8 cellular contexts compared by ENCODE assay signal in genomic region chr1:103525607-103526507, GRCh38. TPM values are rescaled to one million over a fixed set of nuclear protein-coding genes. Genes with fewer than 3 reads are reported as not detected.
DNase-seq lines count a peak whose midpoint lies in the region; ATAC-seq and TF ChIP-seq lines count a peak whose summit lies in the region.

A gene with protein sequence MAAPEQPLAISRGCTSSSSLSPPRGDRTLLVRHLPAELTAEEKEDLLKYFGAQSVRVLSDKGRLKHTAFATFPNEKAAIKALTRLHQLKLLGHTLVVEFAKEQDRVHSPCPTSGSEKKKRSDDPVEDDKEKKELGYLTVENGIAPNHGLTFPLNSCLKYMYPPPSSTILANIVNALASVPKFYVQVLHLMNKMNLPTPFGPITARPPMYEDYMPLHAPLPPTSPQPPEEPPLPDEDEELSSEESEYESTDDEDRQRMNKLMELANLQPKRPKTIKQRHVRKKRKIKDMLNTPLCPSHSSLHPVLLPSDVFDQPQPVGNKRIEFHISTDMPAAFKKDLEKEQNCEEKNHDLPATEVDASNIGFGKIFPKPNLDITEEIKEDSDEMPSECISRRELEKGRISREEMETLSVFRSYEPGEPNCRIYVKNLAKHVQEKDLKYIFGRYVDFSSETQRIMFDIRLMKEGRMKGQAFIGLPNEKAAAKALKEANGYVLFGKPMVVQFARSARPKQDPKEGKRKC (plus strand): TSS chr1:103525699. CDS start chr1:103526071, 372 bp downstream.

- POLR2A ChIA-PET in RWPE1 (lab: Yijun Ruan, JAX; ENCODE audit: low non-redundant PET) = no interaction called here

- peak within 1 kb of the TSS; percentile 86 for H3K4me3 ChIP-seq in LNCaP clone FGC (ENCODE audit: low read depth, low read length)
- peak within 1 kb of the TSS; percentile 89 for H3K4me3 ChIP-seq in fibroblast of pulmonary artery (replicated peaks; ENCODE audit: low read depth, low read length)

- no peaks in the 10 kb centered on the region for H3K9me3 Mint-ChIP-seq in activated T-helper 2 cell treated with anti-CD3 and anti-CD28 coated beads, Interferon-gamma antibody, Interleukin-2, Interleukin-4, amounts not matched to agents 10 μg/mL and 5 μg/mL and 100 μg/mL, durations not matched to agents 14 hours and 24 hours and 36 hours
- H3K9me3 Mint-ChIP-seq in natural killer cell treated with Interleukin-12 subunit alpha and Interleukin-12 subunit beta and Interleukin-15 and Interleukin-18, amount 100 ng/mL, for 72 hours = no peaks in the 10 kb centered on the region

- intact Hi-C loops in activated T-helper 2 cell treated with anti-CD3 and anti-CD28 coated beads, Interferon-gamma antibody, Interleukin-2, Interleukin-4, amounts not matched to agents 10 μg/mL and 5 μg/mL and 100 μg/mL, durations not matched to agents 14 hours and 24 hours and 36 hours (cut with micrococcal nuclease) = loop anchor here (10.0 kb wide), 1 partner anchor 161 kb away; no protein-coding TSS in a partner anchor

- H3K27me3 Mint-ChIP-seq in activated T-helper 2 cell treated with anti-CD3 and anti-CD28 coated beads, Interferon-gamma antibody, Interleukin-2, Interleukin-4, amounts not matched to agents 10 μg/mL and 5 μg/mL and 100 μg/mL, durations not matched to agents 14 hours and 24 hours and 36 hours (ENCODE audit: low read depth) = peaks cover 7% of the 10 kb centered on the region
- peaks cover 5 to 9% of the 10 kb centered on the region in 2 donors for H3K27me3 Mint-ChIP-seq in natural killer cell treated with Interleukin-12 subunit alpha and Interleukin-12 subunit beta and Interleukin-15 and Interleukin-18, amount 100 ng/mL, for 72 hours

- peak within 1 kb of the TSS; percentile 100 for H3K4me3 Mint-ChIP-seq in activated T-helper 2 cell treated with anti-CD3 and anti-CD28 coated beads, Interferon-gamma antibody, Interleukin-2, Interleukin-4, amounts not matched to agents 10 μg/mL and 5 μg/mL and 100 μg/mL, durations not matched to agents 14 hours and 24 hours and 36 hours (ENCODE audit: low read depth)
- peak within 1 kb of the TSS; percentile 99 for H3K4me3 Mint-ChIP-seq in natural killer cell treated with Interleukin-12 subunit alpha and Interleukin-12 subunit beta and Interleukin-15 and Interleukin-18, amount 100 ng/mL, for 72 hours

- peak within 1 kb of the TSS; percentile 97 for H3K27ac ChIP-seq in RWPE1

- DNase-seq in Daoy (ENCODE audit: low read depth) = peak; percentile 90
- peak; percentile 41 for DNase-seq in GOT3 (lab: John Stamatoyannopoulos, UW)
- DNase-seq in LNCaP clone FGC (ENCODE audit: low read depth) = peak; percentile 78
- peak; percentile 80 for DNase-seq in RWPE1 (ENCODE audit: low spot score)
- DNase-seq in activated T-helper 2 cell treated with anti-CD3 and anti-CD28 coated beads, Interferon-gamma antibody, Interleukin-2, Interleukin-4, amounts not matched to agents 10 μg/mL and 5 μg/mL and 100 μg/mL, durations not matched to agents 14 hours and 24 hours and 36 hours (ENCODE audit: low spot score) = peak; percentile 79
- DNase-seq in fibroblast of pulmonary artery (ENCODE audit: low read depth) = peak; percentile 96
- peak; percentile 90 for DNase-seq in natural killer cell treated with Interleukin-12 subunit alpha and Interleukin-12 subunit beta and Interleukin-15 and Interleukin-18, amount 100 ng/mL, for 72 hours (ENCODE audit: low spot score)
- peak; percentile 89 for DNase-seq in stimulated activated naive CD8-positive, alpha-beta T cell treated with anti-CD3 and anti-CD28 coated beads, Interleukin-15, Interleukin-2, amounts not matched to agents 100 U/mL and 50 U/mL, for 24 hours

- peaks cover 46% of the 10 kb centered on the region for H3K4me1 Mint-ChIP-seq in activated T-helper 2 cell treated with anti-CD3 and anti-CD28 coated beads, Interferon-gamma antibody, Interleukin-2, Interleukin-4, amounts not matched to agents 10 μg/mL and 5 μg/mL and 100 μg/mL, durations not matched to agents 14 hours and 24 hours and 36 hours (ENCODE audit: low read depth)
- H3K4me1 Mint-ChIP-seq in natural killer cell treated with Interleukin-12 subunit alpha and Interleukin-12 subunit beta and Interleukin-15 and Interleukin-18, amount 100 ng/mL, for 72 hours (ENCODE audit: low read depth in 2 of 2) = peaks cover 39 to 51% of the 10 kb centered on the region in 2 donors

- no peak for TF ChIP-seq CTCF in LNCaP clone FGC (IDR thresholded peaks at IDR 0.05; ENCODE audit: control insufficient read depth, extremely low read depth, insufficient read depth)
- TF ChIP-seq CTCF in RWPE1 (conservative IDR thresholded peaks at IDR 0.05; ENCODE audit: low read depth) = no peak
- no peak for TF ChIP-seq CTCF in fibroblast of pulmonary artery (IDR thresholded peaks at IDR 0.05; ENCODE audit: low read length, missing control alignments)

- CTCF ChIA-PET in RWPE1 (lab: Yijun Ruan, JAX) = interaction anchor here (0.6 to 0.7 kb wide), 3 partner anchors 22 to 754 kb away, joined by 3 read pairs; no protein-coding TSS in a partner anchor

- peaks cover 28% of the 10 kb centered on the region for H3K36me3 Mint-ChIP-seq in activated T-helper 2 cell treated with anti-CD3 and anti-CD28 coated beads, Interferon-gamma antibody, Interleukin-2, Interleukin-4, amounts not matched to agents 10 μg/mL and 5 μg/mL and 100 μg/mL, durations not matched to agents 14 hours and 24 hours and 36 hours (ENCODE audit: low read depth)
- H3K36me3 Mint-ChIP-seq in natural killer cell treated with Interleukin-12 subunit alpha and Interleukin-12 subunit beta and Interleukin-15 and Interleukin-18, amount 100 ng/mL, for 72 hours = peaks cover 15% of the 10 kb centered on the region

- peak within 1 kb of the TSS; percentile 99 for H3K27ac Mint-ChIP-seq in activated T-helper 2 cell treated with anti-CD3 and anti-CD28 coated beads, Interferon-gamma antibody, Interleukin-2, Interleukin-4, amounts not matched to agents 10 μg/mL and 5 μg/mL and 100 μg/mL, durations not matched to agents 14 hours and 24 hours and 36 hours
- H3K27ac Mint-ChIP-seq in natural killer cell treated with Interleukin-12 subunit alpha and Interleukin-12 subunit beta and Interleukin-15 and Interleukin-18, amount 100 ng/mL, for 72 hours = peak within 1 kb of the TSS; percentile 96 to 98

- ATAC-seq in natural killer cell treated with Interleukin-12 subunit alpha and Interleukin-12 subunit beta and Interleukin-15 and Interleukin-18, amount 100 ng/mL, for 72 hours = peak; percentile 87 to 92
- ATAC-seq in stimulated activated naive CD8-positive, alpha-beta T cell treated with anti-CD3 and anti-CD28 coated beads, Interleukin-15, Interleukin-2, amounts not matched to agents 100 U/mL and 50 U/mL, for 24 hours = peak; percentile 59

RNA-seq across cellular contexts. Expression of the gene that starts here (rescaled TPM):
- total RNA-seq in Daoy (2014; rRNA removed; shearing (Covaris generic)) = 4.1 and 5.9 TPM in 2 replicates
- total RNA-seq in activated T-helper 2 cell treated with anti-CD3 and anti-CD28 coated beads, Interferon-gamma antibody, Interleukin-2, Interleukin-4, amounts not matched to agents 10 μg/mL and 5 μg/mL and 100 μg/mL, durations not matched to agents 14 hours and 24 hours and 36 hours = 15.9 and 19.3 TPM in 2 replicates
- 10 to 100 TPM; 15.7 to 16.8 TPM for total RNA-seq in natural killer cell treated with Interleukin-12 subunit alpha and Interleukin-12 subunit beta and Interleukin-15 and Interleukin-18, amount 100 ng/mL, for 72 hours

Comparison
In these comparisons a context has a peak if more than half of its experiments do, and no peak if none do; other contexts are left out.
1. Peak in every context shown above with its lines: DNase-seq, ATAC-seq, H3K4me3 ChIP-seq and H3K27ac ChIP-seq.
2. DNase-seq: peak in every context shown above with its lines; median percentile 96 in fibroblast of pulmonary artery; 90 in Daoy; 90 in natural killer cell treated with Interleukin-12 subunit alpha and Interleukin-12 subunit beta and Interleukin-15 and Interleukin-18, amount 100 ng/mL, for 72 hours; 89 in stimulated activated naive CD8-positive, alpha-beta T cell treated with anti-CD3 and anti-CD28 coated beads, Interleukin-15, Interleukin-2, amounts not matched to agents 100 U/mL and 50 U/mL, for 24 hours; 80 in RWPE1; 79 in activated T-helper 2 cell treated with anti-CD3 and anti-CD28 coated beads, Interferon-gamma antibody, Interleukin-2, Interleukin-4, amounts not matched to agents 10 μg/mL and 5 μg/mL and 100 μg/mL, durations not matched to agents 14 hours and 24 hours and 36 hours; 78 in LNCaP clone FGC; 41 in GOT3.